Comparison of ENCODE assay signal across 10 cellular contexts in the genomic region with DNA sequence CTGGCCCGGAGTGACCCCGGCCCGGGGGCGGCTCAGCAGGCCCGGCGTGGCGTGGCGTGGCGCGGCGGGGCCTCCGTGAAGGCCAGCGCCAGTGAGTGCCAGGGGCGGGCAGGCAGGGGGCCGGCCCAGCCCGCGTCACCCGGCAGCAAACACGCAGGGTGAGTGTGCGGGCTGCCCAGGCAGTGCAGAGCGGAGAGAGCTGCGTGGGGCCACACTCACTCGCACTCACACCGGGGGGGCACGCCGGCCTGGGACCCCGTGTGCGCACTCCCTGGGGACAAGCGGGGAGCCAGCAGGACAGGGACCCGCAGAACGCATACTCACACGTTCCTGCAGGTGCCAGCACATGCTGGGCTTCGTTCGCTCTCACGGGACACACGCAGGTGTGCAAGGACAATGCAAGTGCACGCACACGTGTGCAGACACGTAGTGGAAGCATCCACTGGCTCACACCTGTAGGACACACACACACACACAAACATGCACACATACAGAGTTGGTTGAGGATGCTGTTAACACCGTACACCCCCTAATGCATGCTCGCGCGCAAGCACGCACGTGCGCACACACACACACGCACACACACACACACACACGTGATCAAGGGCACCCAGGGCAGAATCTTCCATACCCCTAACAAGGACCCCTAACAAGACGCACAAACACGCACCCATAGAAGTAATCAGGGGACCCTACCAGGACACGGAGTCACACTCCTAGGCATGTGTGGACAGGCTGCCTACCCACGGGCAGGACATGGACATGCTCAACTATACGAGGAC. TPM values are rescaled to one million over a fixed set of nuclear protein-coding genes. Genes with fewer than 3 reads are reported as not detected.
DNase-seq lines count a peak whose midpoint lies in the region; ATAC-seq and TF ChIP-seq lines count a peak whose summit lies in the region.
"Had no signal": no experiment of that assay in that cellular context is flagged by ENCODE, and none has a peak within 500 bp of the region (broad histone marks: within the 10 kb centered on the region; RNA-seq: fewer than 3 reads in every experiment).

No MANE protein-coding gene starts in this region.

- intact Hi-C loops in activated CD4-positive, alpha-beta memory T cell treated with anti-CD3 and anti-CD28 coated beads for 36 hours (cut with micrococcal nuclease): no loop called here

- H3K36me3 Mint-ChIP-seq in activated CD4-positive, alpha-beta memory T cell treated with anti-CD3 and anti-CD28 coated beads for 36 hours: no peaks in the 10 kb centered on the region
- H3K36me3 Mint-ChIP-seq in activated CD4-positive, alpha-beta memory T cell treated with anti-CD3 and anti-CD28 coated beads, Interleukin-2, amount 10 ng/mL, durations not matched to agents 7 days and 5 days (ENCODE audit: low read depth): no peaks in the 10 kb centered on the region
- peaks cover 4% of the 10 kb centered on the region for H3K36me3 Mint-ChIP-seq in glutamatergic neuron (ENCODE audit: unreplicated experiment)
- no peaks in the 10 kb centered on the region for H3K36me3 Mint-ChIP-seq in natural killer cell treated with Interleukin-12 subunit alpha and Interleukin-12 subunit beta and Interleukin-15 and Interleukin-18, amount 100 ng/mL, for 72 hours
- H3K36me3 Mint-ChIP-seq: brain had no signal

- POLR2A ChIA-PET in activated CD4-positive, alpha-beta memory T cell treated with anti-CD3 and anti-CD28 coated beads for 36 hours (lab: Charles Lee): no interaction called here
- POLR2A ChIA-PET in activated CD4-positive, alpha-beta memory T cell treated with anti-CD3 and anti-CD28 coated beads, Interleukin-2, amount 10 ng/mL, durations not matched to agents 7 days and 5 days (lab: Charles Lee): no interaction called here

- ATAC-seq in natural killer cell treated with Interleukin-12 subunit alpha and Interleukin-12 subunit beta and Interleukin-15 and Interleukin-18, amount 100 ng/mL, for 72 hours: peak; percentile 17 to 52
- ATAC-seq in upper lobe of left lung (ENCODE audit: low FRiP score in 2 of 2): peak in 1 of 2 donors; percentile 66

- CTCF ChIA-PET in activated CD4-positive, alpha-beta memory T cell treated with anti-CD3 and anti-CD28 coated beads for 36 hours (lab: Charles Lee): no interaction called here
- CTCF ChIA-PET in activated CD4-positive, alpha-beta memory T cell treated with anti-CD3 and anti-CD28 coated beads, Interleukin-2, amount 10 ng/mL, durations not matched to agents 7 days and 5 days (lab: Charles Lee): no interaction called here

- 51 to 84% methylated on average over 9 to 52 of the region's 53 CpGs for WGBS in upper lobe of left lung, 2 donors

- TF ChIP-seq CTCF in glutamatergic neuron (IDR thresholded peaks at IDR 0.05; ENCODE audit: partially characterized antibody, unreplicated experiment) (no peak), upper lobe of left lung (IDR thresholded peaks at IDR 0.05) (no peak)

- H3K27me3 ChIP-seq in upper lobe of left lung: peaks cover 0 to 13% (median 7%) of the 10 kb centered on the region in 4 donors

- peak overlapping the region in 3 of 4 donors; percentile 34 to 60 (median 54) for H3K4me3 ChIP-seq in upper lobe of left lung

- no peak for TF ChIP-seq POLR2A in upper lobe of left lung (IDR thresholded peaks at IDR 0.05)

- no peaks in the 10 kb centered on the region for H3K9me3 ChIP-seq in upper lobe of left lung

- no peak for TF ChIP-seq EP300 in upper lobe of left lung (IDR thresholded peaks at IDR 0.05)

- H3K4me3 Mint-ChIP-seq in activated CD4-positive, alpha-beta memory T cell treated with anti-CD3 and anti-CD28 coated beads for 36 hours: no peak overlapping the region
- H3K4me3 Mint-ChIP-seq in activated CD4-positive, alpha-beta memory T cell treated with anti-CD3 and anti-CD28 coated beads, Interleukin-2, amount 10 ng/mL, durations not matched to agents 7 days and 5 days: no peak overlapping the region
- peak overlapping the region; percentile 2 for H3K4me3 Mint-ChIP-seq in glutamatergic neuron (ENCODE audit: unreplicated experiment)
- H3K4me3 Mint-ChIP-seq in natural killer cell treated with Interleukin-12 subunit alpha and Interleukin-12 subunit beta and Interleukin-15 and Interleukin-18, amount 100 ng/mL, for 72 hours: no peak overlapping the region

- H3K27ac ChIP-seq in upper lobe of left lung: no peak overlapping the region

- peaks cover 10 to 16% (median 13%) of the 10 kb centered on the region in 4 donors for H3K4me1 ChIP-seq in upper lobe of left lung

- no peaks in the 10 kb centered on the region for H3K9me3 Mint-ChIP-seq in activated CD4-positive, alpha-beta memory T cell treated with anti-CD3 and anti-CD28 coated beads for 36 hours
- no peaks in the 10 kb centered on the region for H3K9me3 Mint-ChIP-seq in activated CD4-positive, alpha-beta memory T cell treated with anti-CD3 and anti-CD28 coated beads, Interleukin-2, amount 10 ng/mL, durations not matched to agents 7 days and 5 days
- H3K9me3 Mint-ChIP-seq in glutamatergic neuron (ENCODE audit: unreplicated experiment): peaks cover 2% of the 10 kb centered on the region
- no peaks in the 10 kb centered on the region for H3K9me3 Mint-ChIP-seq in natural killer cell treated with Interleukin-12 subunit alpha and Interleukin-12 subunit beta and Interleukin-15 and Interleukin-18, amount 100 ng/mL, for 72 hours

- H3K27ac Mint-ChIP-seq in activated CD4-positive, alpha-beta memory T cell treated with anti-CD3 and anti-CD28 coated beads for 36 hours: no peak overlapping the region
- no peak overlapping the region for H3K27ac Mint-ChIP-seq in activated CD4-positive, alpha-beta memory T cell treated with anti-CD3 and anti-CD28 coated beads, Interleukin-2, amount 10 ng/mL, durations not matched to agents 7 days and 5 days
- H3K27ac Mint-ChIP-seq in glutamatergic neuron (ENCODE audit: unreplicated experiment): no peak overlapping the region
- H3K27ac Mint-ChIP-seq in natural killer cell treated with Interleukin-12 subunit alpha and Interleukin-12 subunit beta and Interleukin-15 and Interleukin-18, amount 100 ng/mL, for 72 hours: no peak overlapping the region

- peak; percentile 5 for DNase-seq in activated CD4-positive, alpha-beta memory T cell treated with anti-CD3 and anti-CD28 coated beads for 36 hours
- DNase-seq in activated CD4-positive, alpha-beta memory T cell treated with anti-CD3 and anti-CD28 coated beads, Interleukin-2, amount 10 ng/mL, durations not matched to agents 7 days and 5 days: no peak
- DNase-seq in glutamatergic neuron (no peak), upper lobe of left lung (peak in 1 of 2 donors; percentile 80), HuH-7 (ENCODE audit: low spot score) (no peak), MV-4-11 (lab: John Stamatoyannopoulos, UW) (no peak), germinal center (ENCODE audit: low spot score) (no peak)
- DNase-seq in natural killer cell treated with Interleukin-12 subunit alpha and Interleukin-12 subunit beta and Interleukin-15 and Interleukin-18, amount 100 ng/mL, for 72 hours (ENCODE audit: low spot score): peak; percentile 39

- H3K4me1 Mint-ChIP-seq in activated CD4-positive, alpha-beta memory T cell treated with anti-CD3 and anti-CD28 coated beads for 36 hours (ENCODE audit: low read depth): no peaks in the 10 kb centered on the region
- peaks cover 2% of the 10 kb centered on the region for H3K4me1 Mint-ChIP-seq in activated CD4-positive, alpha-beta memory T cell treated with anti-CD3 and anti-CD28 coated beads, Interleukin-2, amount 10 ng/mL, durations not matched to agents 7 days and 5 days
- H3K4me1 Mint-ChIP-seq in glutamatergic neuron (ENCODE audit: low read depth, unreplicated experiment): peaks cover 4% of the 10 kb centered on the region
- H3K4me1 Mint-ChIP-seq in natural killer cell treated with Interleukin-12 subunit alpha and Interleukin-12 subunit beta and Interleukin-15 and Interleukin-18, amount 100 ng/mL, for 72 hours (ENCODE audit: low read depth in 2 of 2): peaks cover 2 to 5% of the 10 kb centered on the region in 2 donors

- H3K36me3 ChIP-seq in upper lobe of left lung: no peaks in the 10 kb centered on the region

- peaks cover 33% of the 10 kb centered on the region for H3K27me3 Mint-ChIP-seq in activated CD4-positive, alpha-beta memory T cell treated with anti-CD3 and anti-CD28 coated beads for 36 hours
- peaks cover 43% of the 10 kb centered on the region for H3K27me3 Mint-ChIP-seq in activated CD4-positive, alpha-beta memory T cell treated with anti-CD3 and anti-CD28 coated beads, Interleukin-2, amount 10 ng/mL, durations not matched to agents 7 days and 5 days
- peaks cover 15% of the 10 kb centered on the region for H3K27me3 Mint-ChIP-seq in glutamatergic neuron (ENCODE audit: unreplicated experiment)
- peaks cover 12 to 19% of the 10 kb centered on the region in 2 donors for H3K27me3 Mint-ChIP-seq in natural killer cell treated with Interleukin-12 subunit alpha and Interleukin-12 subunit beta and Interleukin-15 and Interleukin-18, amount 100 ng/mL, for 72 hours

RNA-seq across cellular contexts. Expression of gene USP6, which starts 7.7 kb away (rescaled TPM):
- under 1 TPM; 0.05 TPM for total RNA-seq in activated CD4-positive, alpha-beta memory T cell treated with anti-CD3 and anti-CD28 coated beads for 36 hours
- under 1 TPM; 0.08 to 0.10 TPM for total RNA-seq in activated CD4-positive, alpha-beta memory T cell treated with anti-CD3 and anti-CD28 coated beads, Interleukin-2, amount 10 ng/mL, durations not matched to agents 7 days and 5 days
- 4.7 TPM for total RNA-seq in glutamatergic neuron (ENCODE audit: unreplicated experiment)
- total RNA-seq in natural killer cell treated with Interleukin-12 subunit alpha and Interleukin-12 subunit beta and Interleukin-15 and Interleukin-18, amount 100 ng/mL, for 72 hours: under 1 TPM; 0.06 to 0.21 TPM
- 1 to 10 TPM in 1 of 6 donors, under 1 TPM in 4, not detected in 1; 0.15 to 8.4 (median 0.29) TPM for total RNA-seq in upper lobe of left lung
- total RNA-seq: fibroblast of lung had no signal

RNA-seq across cellular contexts. Expression of gene ZNF232, which starts 11.9 kb away (rescaled TPM):
- total RNA-seq in activated CD4-positive, alpha-beta memory T cell treated with anti-CD3 and anti-CD28 coated beads for 36 hours: 10 to 100 TPM; 13.6 to 14.2 TPM
- 1 to 10 TPM; 6.4 to 6.7 TPM for total RNA-seq in activated CD4-positive, alpha-beta memory T cell treated with anti-CD3 and anti-CD28 coated beads, Interleukin-2, amount 10 ng/mL, durations not matched to agents 7 days and 5 days
- total RNA-seq in glutamatergic neuron (ENCODE audit: unreplicated experiment) (44.5 TPM), upper lobe of left lung (10 to 100 TPM in 2 of 6 donors, 1 to 10 TPM in 4; 5.5 to 27.2 (median 9.4) TPM)
- 10 to 100 TPM; 14.0 to 15.1 TPM for total RNA-seq in natural killer cell treated with Interleukin-12 subunit alpha and Interleukin-12 subunit beta and Interleukin-15 and Interleukin-18, amount 100 ng/mL, for 72 hours

RNA-seq across cellular contexts. Expression of gene ZFP3, which starts 45.3 kb away (rescaled TPM):
- 1 to 10 TPM; 1.8 to 1.9 TPM for total RNA-seq in activated CD4-positive, alpha-beta memory T cell treated with anti-CD3 and anti-CD28 coated beads for 36 hours
- total RNA-seq in activated CD4-positive, alpha-beta memory T cell treated with anti-CD3 and anti-CD28 coated beads, Interleukin-2, amount 10 ng/mL, durations not matched to agents 7 days and 5 days: 1 to 10 TPM; 2.9 to 3.4 TPM
- total RNA-seq in glutamatergic neuron (ENCODE audit: unreplicated experiment) (4.9 TPM), upper lobe of left lung (1 to 10 TPM in 5 of 6 donors, under 1 TPM in 1; 0.89 to 9.7 (median 5.3) TPM)
- total RNA-seq in natural killer cell treated with Interleukin-12 subunit alpha and Interleukin-12 subunit beta and Interleukin-15 and Interleukin-18, amount 100 ng/mL, for 72 hours: 1 to 10 TPM; 2.0 to 4.9 TPM

Comparison
In these comparisons a context has a peak if more than half of its experiments do, and no peak if none do; other contexts are left out.
1. DNase-seq: peak in activated CD4-positive, alpha-beta memory T cell treated with anti-CD3 and anti-CD28 coated beads for 36 hours (single experiment) and natural killer cell treated with Interleukin-12 subunit alpha and Interleukin-12 subunit beta and Interleukin-15 and Interleukin-18, amount 100 ng/mL, for 72 hours (single experiment); none in activated CD4-positive, alpha-beta memory T cell treated with anti-CD3 and anti-CD28 coated beads, Interleukin-2, amount 10 ng/mL, durations not matched to agents 7 days and 5 days (single experiment), glutamatergic neuron (single experiment), HuH-7 (single experiment), MV-4-11 (single experiment) and germinal center (single experiment).